ENCODE assay signal across 8 cellular contexts in the genomic region with DNA sequence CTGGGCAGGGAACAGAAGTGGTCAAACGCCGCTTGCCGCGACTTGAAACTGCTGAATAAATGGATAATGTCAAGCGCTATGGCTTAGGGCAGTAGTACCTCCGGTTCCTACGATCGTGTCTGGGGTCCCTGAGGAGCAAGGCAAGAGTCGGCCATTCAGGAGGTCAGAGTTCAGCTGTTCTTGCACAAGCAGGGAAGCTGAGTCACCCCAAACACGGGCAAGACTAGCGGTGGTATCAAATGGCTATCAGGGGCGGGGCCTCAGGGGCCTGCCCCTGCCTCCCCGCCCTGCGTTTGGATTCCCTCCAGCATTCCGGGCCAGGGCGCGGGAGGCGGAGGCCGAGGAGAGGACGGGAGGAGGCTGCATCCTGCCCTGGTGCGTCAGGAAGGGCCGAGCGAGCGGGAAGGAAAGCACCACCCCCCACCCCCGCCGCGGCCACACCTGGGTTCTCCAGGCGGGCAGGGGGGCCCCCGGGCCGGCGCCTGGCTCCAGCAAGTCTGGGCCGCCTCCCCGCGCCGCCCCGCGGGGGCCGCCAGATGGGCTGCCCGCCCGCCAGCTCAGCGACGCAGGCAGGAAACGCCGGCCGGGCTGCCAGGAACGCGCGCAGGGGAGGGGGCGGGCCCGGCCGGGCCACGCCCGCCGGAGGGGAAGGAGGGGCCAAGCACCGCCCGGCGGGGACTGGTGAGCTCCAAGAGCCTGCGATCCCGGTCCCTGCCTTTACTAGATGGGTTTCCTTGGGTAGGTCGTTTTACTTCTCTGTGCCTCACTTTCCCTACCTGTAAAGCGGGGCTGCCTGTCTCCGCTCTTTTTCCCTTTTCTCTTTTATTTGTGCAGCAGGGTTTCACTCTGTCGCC. TPM values are rescaled to one million over a fixed set of nuclear protein-coding genes. Genes with fewer than 3 reads are reported as not detected.
DNase-seq lines count a peak whose midpoint lies in the region; ATAC-seq lines count a peak whose summit lies in the region.

No MANE protein-coding gene starts in this region.

- DNase-seq in Daoy (ENCODE audit: low read depth) (peak; percentile 99), GOT3 (lab: John Stamatoyannopoulos, UW) (peak; percentile 98), LHCN-M2 (ENCODE audit: low read depth) (peak; percentile 99), RPMI7951 (ENCODE audit: low read depth) (peak; percentile 100), fibroblast of peridontal ligament (ENCODE audit: extremely low read depth) (peak; percentile 98)
- DNase-seq in activated T-helper 2 cell treated with anti-CD3 and anti-CD28 coated beads, Interferon-gamma antibody, Interleukin-2, Interleukin-4, amounts not matched to agents 10 μg/mL and 5 μg/mL and 100 μg/mL, durations not matched to agents 14 hours and 24 hours and 36 hours (ENCODE audit: low spot score) = peak; percentile 77
- peak; percentile 90 for DNase-seq in natural killer cell treated with Interleukin-12 subunit alpha and Interleukin-12 subunit beta and Interleukin-15 and Interleukin-18, amount 100 ng/mL, for 72 hours (ENCODE audit: low spot score)
- DNase-seq in stimulated activated naive CD4-positive, alpha-beta T cell treated with Interleukin-2 at 50 U/mL for 16 hours (lab: John Stamatoyannopoulos, UW) = peak; percentile 71

- peak overlapping the region; percentile 83 for H3K4me3 Mint-ChIP-seq in activated T-helper 2 cell treated with anti-CD3 and anti-CD28 coated beads, Interferon-gamma antibody, Interleukin-2, Interleukin-4, amounts not matched to agents 10 μg/mL and 5 μg/mL and 100 μg/mL, durations not matched to agents 14 hours and 24 hours and 36 hours (ENCODE audit: low read depth)
- H3K4me3 Mint-ChIP-seq in natural killer cell treated with Interleukin-12 subunit alpha and Interleukin-12 subunit beta and Interleukin-15 and Interleukin-18, amount 100 ng/mL, for 72 hours = peak overlapping the region; percentile 93

- H3K27me3 Mint-ChIP-seq in activated T-helper 2 cell treated with anti-CD3 and anti-CD28 coated beads, Interferon-gamma antibody, Interleukin-2, Interleukin-4, amounts not matched to agents 10 μg/mL and 5 μg/mL and 100 μg/mL, durations not matched to agents 14 hours and 24 hours and 36 hours (ENCODE audit: low read depth) = no peaks in the 10 kb centered on the region
- H3K27me3 Mint-ChIP-seq in natural killer cell treated with Interleukin-12 subunit alpha and Interleukin-12 subunit beta and Interleukin-15 and Interleukin-18, amount 100 ng/mL, for 72 hours = no peaks in the 10 kb centered on the region

- peak; percentile 94 to 95 for ATAC-seq in natural killer cell treated with Interleukin-12 subunit alpha and Interleukin-12 subunit beta and Interleukin-15 and Interleukin-18, amount 100 ng/mL, for 72 hours

- H3K9me3 Mint-ChIP-seq in activated T-helper 2 cell treated with anti-CD3 and anti-CD28 coated beads, Interferon-gamma antibody, Interleukin-2, Interleukin-4, amounts not matched to agents 10 μg/mL and 5 μg/mL and 100 μg/mL, durations not matched to agents 14 hours and 24 hours and 36 hours = no peaks in the 10 kb centered on the region
- no peaks in the 10 kb centered on the region for H3K9me3 Mint-ChIP-seq in natural killer cell treated with Interleukin-12 subunit alpha and Interleukin-12 subunit beta and Interleukin-15 and Interleukin-18, amount 100 ng/mL, for 72 hours

- peak overlapping the region; percentile 80 for H3K27ac Mint-ChIP-seq in activated T-helper 2 cell treated with anti-CD3 and anti-CD28 coated beads, Interferon-gamma antibody, Interleukin-2, Interleukin-4, amounts not matched to agents 10 μg/mL and 5 μg/mL and 100 μg/mL, durations not matched to agents 14 hours and 24 hours and 36 hours
- H3K27ac Mint-ChIP-seq in natural killer cell treated with Interleukin-12 subunit alpha and Interleukin-12 subunit beta and Interleukin-15 and Interleukin-18, amount 100 ng/mL, for 72 hours = peak overlapping the region; percentile 77 to 96

- H3K36me3 Mint-ChIP-seq in activated T-helper 2 cell treated with anti-CD3 and anti-CD28 coated beads, Interferon-gamma antibody, Interleukin-2, Interleukin-4, amounts not matched to agents 10 μg/mL and 5 μg/mL and 100 μg/mL, durations not matched to agents 14 hours and 24 hours and 36 hours (ENCODE audit: low read depth) = peaks cover 21% of the 10 kb centered on the region
- no peaks in the 10 kb centered on the region for H3K36me3 Mint-ChIP-seq in natural killer cell treated with Interleukin-12 subunit alpha and Interleukin-12 subunit beta and Interleukin-15 and Interleukin-18, amount 100 ng/mL, for 72 hours

- intact Hi-C loops in activated T-helper 2 cell treated with anti-CD3 and anti-CD28 coated beads, Interferon-gamma antibody, Interleukin-2, Interleukin-4, amounts not matched to agents 10 μg/mL and 5 μg/mL and 100 μg/mL, durations not matched to agents 14 hours and 24 hours and 36 hours (cut with micrococcal nuclease) = loop anchor here (2.0 to 5.0 kb wide), 2 partner anchors 32 to 149 kb away; a partner anchor contains a TSS

- H3K4me1 Mint-ChIP-seq in activated T-helper 2 cell treated with anti-CD3 and anti-CD28 coated beads, Interferon-gamma antibody, Interleukin-2, Interleukin-4, amounts not matched to agents 10 μg/mL and 5 μg/mL and 100 μg/mL, durations not matched to agents 14 hours and 24 hours and 36 hours (ENCODE audit: low read depth) = peaks cover 19% of the 10 kb centered on the region
- peaks cover 18 to 25% of the 10 kb centered on the region in 2 donors for H3K4me1 Mint-ChIP-seq in natural killer cell treated with Interleukin-12 subunit alpha and Interleukin-12 subunit beta and Interleukin-15 and Interleukin-18, amount 100 ng/mL, for 72 hours (ENCODE audit: low read depth in 2 of 2)

RNA-seq across cellular contexts. Expression of a gene that starts 32.2 kb away (rescaled TPM):
- 327 and 411 TPM in 2 replicates for total RNA-seq in Daoy (2014; rRNA removed; shearing (Covaris generic))
- total RNA-seq in LHCN-M2 (2014; rRNA removed) = 775 and 1,134 TPM in 2 replicates
- 274 TPM for polyA plus RNA-seq in LHCN-M2 (2012)
- 315 and 437 TPM in 2 replicates for total RNA-seq in RPMI7951 (2014; rRNA removed; shearing (Covaris generic))
- 1.5 and 2.1 TPM in 2 replicates for total RNA-seq in activated T-helper 2 cell treated with anti-CD3 and anti-CD28 coated beads, Interferon-gamma antibody, Interleukin-2, Interleukin-4, amounts not matched to agents 10 μg/mL and 5 μg/mL and 100 μg/mL, durations not matched to agents 14 hours and 24 hours and 36 hours
- 1 to 10 TPM in 1 of 2 donors, under 1 TPM in 1; 0.52 to 1.4 TPM for total RNA-seq in natural killer cell treated with Interleukin-12 subunit alpha and Interleukin-12 subunit beta and Interleukin-15 and Interleukin-18, amount 100 ng/mL, for 72 hours

RNA-seq across cellular contexts. Expression of a gene that starts 58.7 kb away (rescaled TPM):
- 25.7 and 34.8 TPM in 2 replicates for total RNA-seq in Daoy (2014; rRNA removed; shearing (Covaris generic))
- total RNA-seq in LHCN-M2 (2014; rRNA removed) = 66.4 and 105 TPM in 2 replicates
- polyA plus RNA-seq in LHCN-M2 (2012) = 192 TPM
- total RNA-seq in RPMI7951 (2014; rRNA removed; shearing (Covaris generic)) = 176 and 179 TPM in 2 replicates
- total RNA-seq in activated T-helper 2 cell treated with anti-CD3 and anti-CD28 coated beads, Interferon-gamma antibody, Interleukin-2, Interleukin-4, amounts not matched to agents 10 μg/mL and 5 μg/mL and 100 μg/mL, durations not matched to agents 14 hours and 24 hours and 36 hours = 184 and 188 TPM in 2 replicates
- total RNA-seq in natural killer cell treated with Interleukin-12 subunit alpha and Interleukin-12 subunit beta and Interleukin-15 and Interleukin-18, amount 100 ng/mL, for 72 hours = 100 to 1,000 TPM; 233 to 257 TPM

Comparison
In these comparisons a context has a peak if more than half of its experiments do, and no peak if none do; other contexts are left out.
1. Peak in every context shown above with its lines: DNase-seq and ATAC-seq.
2. RNA of a gene that starts 32.2 kb away (total RNA-seq): 775 to 1,134 TPM in LHCN-M2, 327 to 411 TPM in Daoy and 315 to 437 TPM in RPMI7951; 1.5 to 2.1 TPM in activated T-helper 2 cell treated with anti-CD3 and anti-CD28 coated beads, Interferon-gamma antibody, Interleukin-2, Interleukin-4, amounts not matched to agents 10 μg/mL and 5 μg/mL and 100 μg/mL, durations not matched to agents 14 hours and 24 hours and 36 hours and 0.52 to 1.4 TPM in natural killer cell treated with Interleukin-12 subunit alpha and Interleukin-12 subunit beta and Interleukin-15 and Interleukin-18, amount 100 ng/mL, for 72 hours; every median in the first group is over 100 times any median in the second.